In genomic region chr16:68749424-68749823, GRCh38 we compare ENCODE assay signal across 1 cellular context.
TF ChIP-seq lines count a peak whose summit lies in the region.

No MANE protein-coding gene starts in this region.

TF ChIP-seq in HepG2, 621 proteins besides CTCF, POLR2A, EP300 and RAD21 (continued from another document and continues in another):
- TF ChIP-seq, protein P1, sequence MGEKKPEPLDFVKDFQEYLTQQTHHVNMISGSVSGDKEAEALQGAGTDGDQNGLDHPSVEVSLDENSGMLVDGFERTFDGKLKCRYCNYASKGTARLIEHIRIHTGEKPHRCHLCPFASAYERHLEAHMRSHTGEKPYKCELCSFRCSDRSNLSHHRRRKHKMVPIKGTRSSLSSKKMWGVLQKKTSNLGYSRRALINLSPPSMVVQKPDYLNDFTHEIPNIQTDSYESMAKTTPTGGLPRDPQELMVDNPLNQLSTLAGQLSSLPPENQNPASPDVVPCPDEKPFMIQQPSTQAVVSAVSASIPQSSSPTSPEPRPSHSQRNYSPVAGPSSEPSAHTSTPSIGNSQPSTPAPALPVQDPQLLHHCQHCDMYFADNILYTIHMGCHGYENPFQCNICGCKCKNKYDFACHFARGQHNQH (CRISPR knock-in tag; IDR thresholded peaks at IDR 0.05), result peak; percentile 70
- TF ChIP-seq MED13 (CRISPR knock-in tag; IDR thresholded peaks at IDR 0.05) (no peak), PRDM15 (CRISPR knock-in tag; IDR thresholded peaks at IDR 0.05) (no peak), ARNTL (CRISPR knock-in tag; IDR thresholded peaks at IDR 0.05) (0 out of 2 replicates have a peak, but pooled peaks have one; percentile 18), HOXA9 (CRISPR knock-in tag; IDR thresholded peaks at IDR 0.05; ENCODE audit: borderline replicate concordance) (no peak), ZNF253 (CRISPR knock-in tag; IDR thresholded peaks at IDR 0.05; ENCODE audit: borderline replicate concordance) (no peak), ZSCAN30 (CRISPR knock-in tag; IDR thresholded peaks at IDR 0.05) (no peak), SP1 (IDR thresholded peaks at IDR 0.05) (no peak), SP1 (CRISPR knock-in tag; IDR thresholded peaks at IDR 0.05) (no peak), HOXA5 (CRISPR knock-in tag; IDR thresholded peaks at IDR 0.05) (no peak), ZBTB4 (CRISPR knock-in tag; IDR thresholded peaks at IDR 0.05; ENCODE audit: borderline replicate concordance) (no peak), GABPA (IDR thresholded peaks at IDR 0.05; ENCODE audit: low read depth, low read length) (no peak), GABPA (CRISPR knock-in tag; IDR thresholded peaks at IDR 0.05; ENCODE audit: low read depth) (0 out of 2 replicates have a peak, but pooled peaks have one; percentile 28), ZBTB1 (CRISPR knock-in tag; IDR thresholded peaks at IDR 0.05; ENCODE audit: borderline replicate concordance) (no peak), MLLT10 (CRISPR knock-in tag; IDR thresholded peaks at IDR 0.05) (no peak), ZNF10 (CRISPR knock-in tag; IDR thresholded peaks at IDR 0.05; ENCODE audit: borderline replicate concordance, low read depth) (no peak), PTBP1 (IDR thresholded peaks at IDR 0.05; ENCODE audit: low read depth, low read length, poor library complexity, severe bottlenecking) (no peak), ZNF564 (CRISPR knock-in tag; IDR thresholded peaks at IDR 0.05) (no peak), TCF12 (IDR thresholded peaks at IDR 0.05) (no peak), TCF12 (CRISPR knock-in tag; IDR thresholded peaks at IDR 0.05) (no peak), CENPX (CRISPR knock-in tag; IDR thresholded peaks at IDR 0.05) (no peak), TCF7 (IDR thresholded peaks at IDR 0.05; ENCODE audit: low read depth) (peak; percentile 79), GABPB1 (CRISPR knock-in tag; IDR thresholded peaks at IDR 0.05) (0 out of 2 replicates have a peak, but pooled peaks have one; percentile 24), ZNF790 (CRISPR knock-in tag; IDR thresholded peaks at IDR 0.05; ENCODE audit: borderline replicate concordance) (no peak), DZIP1 (CRISPR knock-in tag; IDR thresholded peaks at IDR 0.05) (no peak), PATZ1 (CRISPR knock-in tag; IDR thresholded peaks at IDR 0.05) (no peak; the same call in 1 of the 2 replicates), ZNF660 (CRISPR knock-in tag; IDR thresholded peaks at IDR 0.05; ENCODE audit: borderline replicate concordance, low read depth) (no peak), FLYWCH1 (CRISPR knock-in tag; IDR thresholded peaks at IDR 0.05) (no peak), SYNCRIP (IDR thresholded peaks at IDR 0.05; ENCODE audit: insufficient read depth, low read depth, low read length) (no peak), SATB2 (CRISPR knock-in tag; IDR thresholded peaks at IDR 0.05) (no peak), SKIL (CRISPR knock-in tag; IDR thresholded peaks at IDR 0.05; ENCODE audit: borderline replicate concordance) (no peak)
- TF ChIP-seq, protein P2, sequence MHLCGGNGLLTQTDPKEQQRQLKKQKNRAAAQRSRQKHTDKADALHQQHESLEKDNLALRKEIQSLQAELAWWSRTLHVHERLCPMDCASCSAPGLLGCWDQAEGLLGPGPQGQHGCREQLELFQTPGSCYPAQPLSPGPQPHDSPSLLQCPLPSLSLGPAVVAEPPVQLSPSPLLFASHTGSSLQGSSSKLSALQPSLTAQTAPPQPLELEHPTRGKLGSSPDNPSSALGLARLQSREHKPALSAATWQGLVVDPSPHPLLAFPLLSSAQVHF (CRISPR knock-in tag; IDR thresholded peaks at IDR 0.05), result no peak
- TF ChIP-seq, protein P3, sequence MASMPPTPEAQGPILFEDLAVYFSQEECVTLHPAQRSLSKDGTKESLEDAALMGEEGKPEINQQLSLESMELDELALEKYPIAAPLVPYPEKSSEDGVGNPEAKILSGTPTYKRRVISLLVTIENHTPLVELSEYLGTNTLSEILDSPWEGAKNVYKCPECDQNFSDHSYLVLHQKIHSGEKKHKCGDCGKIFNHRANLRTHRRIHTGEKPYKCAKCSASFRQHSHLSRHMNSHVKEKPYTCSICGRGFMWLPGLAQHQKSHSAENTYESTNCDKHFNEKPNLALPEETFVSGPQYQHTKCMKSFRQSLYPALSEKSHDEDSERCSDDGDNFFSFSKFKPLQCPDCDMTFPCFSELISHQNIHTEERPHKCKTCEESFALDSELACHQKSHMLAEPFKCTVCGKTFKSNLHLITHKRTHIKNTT (CRISPR knock-in tag; IDR thresholded peaks at IDR 0.05), result no peak
- TF ChIP-seq, protein P4, sequence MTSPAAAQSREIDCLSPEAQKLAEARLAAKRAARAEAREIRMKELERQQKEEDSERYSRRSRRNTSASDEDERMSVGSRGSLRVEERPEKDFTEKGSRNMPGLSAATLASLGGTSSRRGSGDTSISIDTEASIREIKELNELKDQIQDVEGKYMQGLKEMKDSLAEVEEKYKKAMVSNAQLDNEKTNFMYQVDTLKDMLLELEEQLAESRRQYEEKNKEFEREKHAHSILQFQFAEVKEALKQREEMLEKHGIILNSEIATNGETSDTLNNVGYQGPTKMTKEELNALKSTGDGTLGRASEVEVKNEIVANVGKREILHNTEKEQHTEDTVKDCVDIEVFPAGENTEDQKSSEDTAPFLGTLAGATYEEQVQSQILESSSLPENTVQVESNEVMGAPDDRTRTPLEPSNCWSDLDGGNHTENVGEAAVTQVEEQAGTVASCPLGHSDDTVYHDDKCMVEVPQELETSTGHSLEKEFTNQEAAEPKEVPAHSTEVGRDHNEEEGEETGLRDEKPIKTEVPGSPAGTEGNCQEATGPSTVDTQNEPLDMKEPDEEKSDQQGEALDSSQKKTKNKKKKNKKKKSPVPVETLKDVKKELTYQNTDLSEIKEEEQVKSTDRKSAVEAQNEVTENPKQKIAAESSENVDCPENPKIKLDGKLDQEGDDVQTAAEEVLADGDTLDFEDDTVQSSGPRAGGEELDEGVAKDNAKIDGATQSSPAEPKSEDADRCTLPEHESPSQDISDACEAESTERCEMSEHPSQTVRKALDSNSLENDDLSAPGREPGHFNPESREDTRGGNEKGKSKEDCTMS (CRISPR knock-in tag; conservative IDR thresholded peaks at IDR 0.05), result no peak
